ENCODE assay signal across 8 cellular contexts in the genomic region with DNA sequence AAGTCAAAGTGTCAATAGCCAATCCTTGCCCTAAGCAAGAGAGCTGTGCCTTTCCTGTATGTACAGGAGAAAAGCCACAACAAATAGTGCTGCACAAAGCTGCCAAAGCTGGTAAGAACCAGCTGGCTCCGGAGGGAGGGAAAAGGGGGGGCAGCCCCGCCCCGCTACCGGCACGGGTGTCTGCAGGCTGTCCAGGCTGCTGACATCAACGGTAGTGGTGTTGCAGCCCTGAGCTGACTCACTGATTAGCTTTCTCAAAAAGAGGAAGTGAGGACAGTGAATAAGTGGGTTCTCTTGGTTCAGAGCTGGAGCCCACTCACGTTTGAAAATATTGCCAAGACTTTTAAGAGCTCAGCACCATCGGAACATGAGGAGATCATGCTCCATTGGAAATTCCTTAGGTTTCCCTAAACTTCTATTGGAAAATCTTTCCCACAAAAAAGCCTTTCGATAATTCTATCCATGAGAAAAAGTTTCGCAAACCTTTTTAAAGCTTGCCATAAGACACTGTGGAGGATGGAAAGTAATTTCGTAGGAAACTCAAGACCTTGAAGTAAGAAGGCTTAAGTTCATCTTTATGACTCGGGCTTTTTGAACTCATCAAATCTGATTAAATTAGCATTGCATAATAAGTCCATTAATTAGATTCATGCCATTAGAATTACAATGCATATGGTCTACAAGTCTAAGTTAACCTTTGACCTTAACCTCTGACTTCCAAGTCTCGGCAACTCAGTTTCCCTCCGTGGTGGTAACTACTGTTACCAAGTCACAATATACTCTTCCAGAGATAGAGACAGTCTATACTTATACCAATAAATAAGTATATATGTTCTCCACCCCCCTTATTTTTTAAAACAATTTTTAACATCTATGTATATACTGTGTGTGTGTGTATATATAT.
DNase-seq lines count a peak whose midpoint lies in the region; ATAC-seq and TF ChIP-seq lines count a peak whose summit lies in the region.

No MANE protein-coding gene starts in this region.

- no peak for TF ChIP-seq CTCF in AG09309 (IDR thresholded peaks at IDR 0.05; ENCODE audit: control insufficient read depth, insufficient read depth, low read depth, low read length, missing control alignments)

- DNase-seq in AG09309 (ENCODE audit: low read depth) = peak; percentile 73
- peak; percentile 93 for DNase-seq in NCI-H2196 treated with DMSO at 0.1 percent for 48 hours (lab: John Stamatoyannopoulos, UW; ENCODE audit: unreplicated experiment)
- peak; percentile 37 for DNase-seq in activated CD4-positive, alpha-beta T cell treated with anti-CD3 and anti-CD28 coated beads, Interleukin-2, amount 50 U/mL, for 1 hour
- peak; percentile 94 for DNase-seq in dermis blood vessel endothelial cell
- peak; percentile 90 for DNase-seq in medulla oblongata (ENCODE audit: extremely low spot score)
- DNase-seq in stimulated activated CD8-positive, alpha-beta memory T cell treated with anti-CD3 and anti-CD28 coated beads, Interleukin-15, amount 100 ng/mL, for 48 hours (ENCODE audit: low read depth in 2 of 2) = peak; percentile 28 to 30

- H3K4me3 ChIP-seq in AG09309 (ENCODE audit: control insufficient read depth, low read depth, low read length) = no peak overlapping the region; the same call in 1 of the 2 replicates

- ATAC-seq in GM18909 (IDR thresholded peaks at IDR 0.05; ENCODE audit: poor library complexity, unreplicated experiment) = peak; percentile 95
- ATAC-seq in HG03103 (IDR thresholded peaks at IDR 0.05; ENCODE audit: low read depth, unreplicated experiment) = peak; percentile 96

Comparison
In these comparisons a context has a peak if more than half of its experiments do, and no peak if none do; other contexts are left out.
1. DNase-seq: peak in every context shown above with its lines; median percentile 94 in dermis blood vessel endothelial cell; 93 in NCI-H2196 treated with DMSO at 0.1 percent for 48 hours; 90 in medulla oblongata; 73 in AG09309; 37 in activated CD4-positive, alpha-beta T cell treated with anti-CD3 and anti-CD28 coated beads, Interleukin-2, amount 50 U/mL, for 1 hour; 29 in stimulated activated CD8-positive, alpha-beta memory T cell treated with anti-CD3 and anti-CD28 coated beads, Interleukin-15, amount 100 ng/mL, for 48 hours.